9 cellular contexts compared by ENCODE assay signal in genomic region chr1:165235158-165235776, GRCh38.
A peak's percentile ranks its signal among the peaks of the same experiment; 100 is the strongest.
DNase-seq lines count a peak whose midpoint lies in the region; ATAC-seq, FAIRE-seq and TF ChIP-seq lines count a peak whose summit lies in the region.
"Had no signal": no experiment of that assay in that cellular context is flagged by ENCODE, and none has a peak within 500 bp of the region (broad histone marks: within the 10 kb centered on the region; RNA-seq: fewer than 3 reads in every experiment).

No MANE protein-coding gene starts in this region.

- peak overlapping the region; percentile 56 for H3K4me2 ChIP-seq in keratinocyte (ENCODE audit: control insufficient read depth, extremely low read depth, insufficient read depth, low read depth, low read length)

- H3K9me3 Mint-ChIP-seq in WTC11, result no peaks in the 10 kb centered on the region
- H3K9me3 Mint-ChIP-seq: activated naive CD8-positive, alpha-beta T cell treated with anti-CD3 and anti-CD28 coated beads, Interleukin-2, amount 10 ng/mL, durations not matched to agents 7 days and 5 days had no signal

- H3K9me3 ChIP-seq in keratinocyte (ENCODE audit: control insufficient read depth, low read depth, low read length) (no peaks in the 10 kb centered on the region), stomach smooth muscle (ENCODE audit: control insufficient read depth in 2 of 2, low read length in 2 of 2) (peaks cover 0 to 3% of the 10 kb centered on the region in 2 donors)

- H2AFZ ChIP-seq in keratinocyte (ENCODE audit: control insufficient read depth, low read length), result no peak overlapping the region

- POLR2A ChIA-PET in WTC11 (lab: Charles Lee), result no interaction called here

- no peak for TF ChIP-seq CTCF in WTC11 (IDR thresholded peaks at IDR 0.05)
- no peak for TF ChIP-seq CTCF in keratinocyte (optimal IDR thresholded peaks at IDR 0.05 in 1 of 3, IDR thresholded peaks at IDR 0.05 in 1 of 3, conservative IDR thresholded peaks at IDR 0.05 in 1 of 3; ENCODE audit: extremely low read depth in 1 of 3, insufficient read depth in 2 of 3, low read length in 3 of 3)

- H3K27ac Mint-ChIP-seq in WTC11, result no peak overlapping the region
- H3K27ac Mint-ChIP-seq: activated naive CD8-positive, alpha-beta T cell treated with anti-CD3 and anti-CD28 coated beads, Interleukin-2, amount 10 ng/mL, durations not matched to agents 7 days and 5 days had no signal

- FAIRE-seq in keratinocyte (lab: Jason Lieb, UNC) (no peak), GM12891 (lab: Jason Lieb, UNC) (no peak)

- no peaks in the 10 kb centered on the region for H3K36me3 ChIP-seq in keratinocyte (ENCODE audit: control insufficient read depth in 2 of 2, extremely low read depth in 1 of 2, insufficient read depth in 2 of 2, low read length in 2 of 2)
- no peaks in the 10 kb centered on the region for H3K36me3 ChIP-seq in stomach smooth muscle (ENCODE audit: control insufficient read depth in 2 of 2, insufficient read depth in 2 of 2, low read length in 2 of 2)

- peak overlapping the region; percentile 72 for H3K4me3 Mint-ChIP-seq in WTC11
- H3K4me3 Mint-ChIP-seq: activated naive CD8-positive, alpha-beta T cell treated with anti-CD3 and anti-CD28 coated beads, Interleukin-2, amount 10 ng/mL, durations not matched to agents 7 days and 5 days had no signal

- no peaks in the 10 kb centered on the region for H3K36me3 Mint-ChIP-seq in WTC11
- H3K36me3 Mint-ChIP-seq: activated naive CD8-positive, alpha-beta T cell treated with anti-CD3 and anti-CD28 coated beads, Interleukin-2, amount 10 ng/mL, durations not matched to agents 7 days and 5 days had no signal

- H3K27me3 Mint-ChIP-seq in WTC11 (ENCODE audit: low read depth), result peaks cover 85% of the 10 kb centered on the region

- CTCF ChIA-PET in WTC11 (lab: Charles Lee), result interaction anchor here (0.8 to 1.0 kb wide), 4 partner anchors 9 to 106 kb away, joined by 3 to 5 read pairs (median 4); no protein-coding TSS in a partner anchor

- no peak for TF ChIP-seq POLR2A in GM12891 (IDR thresholded peaks at IDR 0.05; ENCODE audit: low read depth, low read length)

- no peaks in the 10 kb centered on the region for H4K20me1 ChIP-seq in keratinocyte (ENCODE audit: control insufficient read depth, extremely low read depth, insufficient read depth, low read length)

- H3K27me3 ChIP-seq in keratinocyte (ENCODE audit: control insufficient read depth, extremely low read depth, insufficient read depth, low read length) (peaks cover 48% of the 10 kb centered on the region), stomach smooth muscle (ENCODE audit: control insufficient read depth in 1 of 2, insufficient read depth in 2 of 2, low read length in 2 of 2) (peaks cover 29% of the 10 kb centered on the region in 2 donors)

- H3K4me1 ChIP-seq in keratinocyte (ENCODE audit: control insufficient read depth, extremely low read depth, insufficient read depth, low read length), result no peaks in the 10 kb centered on the region
- H3K4me1 ChIP-seq in stomach smooth muscle (ENCODE audit: control insufficient read depth, insufficient read depth, low read length), result peaks cover 6% of the 10 kb centered on the region

- H3K4me3 ChIP-seq in keratinocyte (ENCODE audit: control insufficient read depth in 2 of 3, extremely low read depth in 1 of 3, insufficient read depth in 2 of 3, low read depth in 1 of 3, low read length in 3 of 3), result no peak overlapping the region
- H3K4me3 ChIP-seq in stomach smooth muscle (ENCODE audit: low read length in 2 of 2), result peak overlapping the region; percentile 44 to 70

- DNase-seq in NCI-H1105 (lab: John Stamatoyannopoulos, UW), result peak; percentile 52
- DNase-seq in WTC11 (ENCODE audit: low spot score), result peak; percentile 62
- DNase-seq in keratinocyte (ENCODE audit: low read depth, low spot score), result no peak
- DNase-seq in stimulated activated CD4-positive, alpha-beta T cell treated with anti-CD3 and anti-CD28 coated beads, Interleukin-1b, Interleukin-23, amount 100 ng/mL, for 48 hours, result no peak
- no peak for DNase-seq in GM12891 (ENCODE audit: insufficient read length, low spot score)
- DNase-seq: activated naive CD8-positive, alpha-beta T cell treated with anti-CD3 and anti-CD28 coated beads, Interleukin-2, amount 10 ng/mL, durations not matched to agents 7 days and 5 days had no signal

- dilution Hi-C loops in keratinocyte (cut with MboI; ENCODE audit: extremely low pct_ligation_motif_present, low sequenced_read_pairs), result no loop called here

- H3K4me1 Mint-ChIP-seq in WTC11, result peaks cover 15% of the 10 kb centered on the region
- H3K4me1 Mint-ChIP-seq: activated naive CD8-positive, alpha-beta T cell treated with anti-CD3 and anti-CD28 coated beads, Interleukin-2, amount 10 ng/mL, durations not matched to agents 7 days and 5 days had no signal

- no peak overlapping the region for H3K9ac ChIP-seq in keratinocyte (ENCODE audit: control insufficient read depth, extremely low read depth, insufficient read depth, low read length)
- peak overlapping the region; percentile 13 for H3K9ac ChIP-seq in stomach smooth muscle (ENCODE audit: low read length in 2 of 2)

- H3K27ac ChIP-seq in keratinocyte (ENCODE audit: control insufficient read depth, insufficient read depth, low read length) (no peak overlapping the region), stomach smooth muscle (ENCODE audit: low read length) (no peak overlapping the region)

- no peaks in the 10 kb centered on the region for H3K79me2 ChIP-seq in keratinocyte (ENCODE audit: control insufficient read depth, insufficient read depth, low read length)

- no peaks in the 10 kb centered on the region for H3K9me1 ChIP-seq in keratinocyte (ENCODE audit: control insufficient read depth, extremely low read depth, insufficient read depth, low read length)

- peak; percentile 57 for ATAC-seq in WTC11
- no peak for ATAC-seq in HG03378 (IDR thresholded peaks at IDR 0.05; ENCODE audit: unreplicated experiment)
- no peak for ATAC-seq in GM21526 (IDR thresholded peaks at IDR 0.05; ENCODE audit: low FRiP score, unreplicated experiment)

TF ChIP-seq in WTC11, 78 proteins besides CTCF, POLR2A, EP300 and RAD21 (continues in another document):
- TF ChIP-seq FOXP1 (CRISPR knock-in tag; IDR thresholded peaks at IDR 0.05; ENCODE audit: borderline replicate concordance) (peak; percentile 69; the same call in 1 of the 2 replicates), TP53 (CRISPR knock-in tag; IDR thresholded peaks at IDR 0.05) (no peak), ZMAT4 (CRISPR knock-in tag; IDR thresholded peaks at IDR 0.05) (no peak), ZNF219 (CRISPR knock-in tag; IDR thresholded peaks at IDR 0.05; ENCODE audit: borderline replicate concordance) (no peak), NFYB (CRISPR knock-in tag; conservative IDR thresholded peaks at IDR 0.05; ENCODE audit: low read depth) (no peak), NFE2L1 (CRISPR knock-in tag; IDR thresholded peaks at IDR 0.05) (peak; percentile 46; the same call in 1 of the 2 replicates), NR2C2 (CRISPR knock-in tag; IDR thresholded peaks at IDR 0.05) (no peak), ATF6 (CRISPR knock-in tag; IDR thresholded peaks at IDR 0.05) (no peak)

TF ChIP-seq in GM12891, 5 proteins besides CTCF, POLR2A, EP300 and RAD21:
- TF ChIP-seq TAF1 (IDR thresholded peaks at IDR 0.05; ENCODE audit: low read depth, low read length) (no peak), SPI1 (IDR thresholded peaks at IDR 0.05; ENCODE audit: low read depth, low read length) (no peak), POLR2AphosphoS5 (IDR thresholded peaks at IDR 0.05; ENCODE audit: low read depth, low read length) (no peak), POU2F2 (IDR thresholded peaks at IDR 0.05; ENCODE audit: low read depth, low read length) (no peak), PAX5 (IDR thresholded peaks at IDR 0.05; ENCODE audit: insufficient read depth, low read length, severe bottlenecking) (no peak)

Comparison
In these comparisons a context has a peak if more than half of its experiments do, and no peak if none do; other contexts are left out.
1. DNase-seq: peak in NCI-H1105 (single experiment) and WTC11 (single experiment); none in keratinocyte (single experiment), stimulated activated CD4-positive, alpha-beta T cell treated with anti-CD3 and anti-CD28 coated beads, Interleukin-1b, Interleukin-23, amount 100 ng/mL, for 48 hours (single experiment) and GM12891 (single experiment).
2. H3K4me3 ChIP-seq: peak in stomach smooth muscle (2 of 2); none in keratinocyte (0 of 3).